19 cellular contexts compared by ENCODE assay signal in the genomic region with DNA sequence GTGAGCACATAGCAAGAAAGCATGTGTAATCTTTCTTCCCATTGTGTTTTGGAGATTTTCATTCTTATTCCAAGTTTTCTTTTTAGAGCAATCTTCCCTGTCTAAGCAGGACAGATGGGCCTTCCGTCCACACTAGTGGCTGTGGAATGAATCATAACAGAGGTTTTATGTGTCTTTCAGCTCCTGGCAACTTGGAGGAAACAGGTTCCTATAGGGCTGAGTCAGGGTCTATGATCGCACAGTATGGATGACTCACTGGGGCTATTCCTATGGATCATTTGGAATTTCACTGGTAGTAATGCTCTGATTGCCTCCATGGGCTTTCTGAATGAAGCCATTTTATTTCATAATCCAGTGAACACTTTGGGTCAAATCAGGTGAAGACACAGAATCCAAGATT. TPM values are rescaled to one million over a fixed set of nuclear protein-coding genes. Genes with fewer than 3 reads are reported as not detected.
DNase-seq lines count a peak whose midpoint lies in the region; TF ChIP-seq lines count a peak whose summit lies in the region.
"Had no signal": no experiment of that assay in that cellular context is flagged by ENCODE, and none has a peak within 500 bp of the region (broad histone marks: within the 10 kb centered on the region; RNA-seq: fewer than 3 reads in every experiment).

No MANE protein-coding gene starts in this region.

- no peak overlapping the region for H3K4me3 ChIP-seq in choroid plexus epithelial cell (ENCODE audit: low read depth, low read length)
- no peak overlapping the region for H3K4me3 ChIP-seq in mesendoderm (ENCODE audit: low read length)
- H3K4me3 ChIP-seq: mucosa of descending colon, prostate gland had no signal

- H3K36me3 Mint-ChIP-seq in activated CD4-positive, alpha-beta T cell treated with anti-CD3 and anti-CD28 coated beads, Interleukin-2, amount 10 ng/mL, durations not matched to agents 7 days and 5 days (ENCODE audit: low read depth) = no peaks in the 10 kb centered on the region
- H3K36me3 Mint-ChIP-seq in mesothelial cell of epicardium = peaks cover 4% of the 10 kb centered on the region
- H3K36me3 Mint-ChIP-seq: CD14-positive monocyte had no signal

- no peak overlapping the region for H2AK5ac ChIP-seq in mesendoderm (ENCODE audit: low read length)

- no peaks in the 10 kb centered on the region for H3K4me1 ChIP-seq in mesendoderm (ENCODE audit: control insufficient read depth, low read depth, low read length)
- H3K4me1 ChIP-seq: prostate gland had no signal

- H3K9ac ChIP-seq in mesendoderm (ENCODE audit: low read length) = no peak overlapping the region

- H3K4ac ChIP-seq in mesendoderm (ENCODE audit: low read depth, low read length) = no peak overlapping the region

- CTCF ChIA-PET in activated CD4-positive, alpha-beta T cell treated with anti-CD3 and anti-CD28 coated beads, Interleukin-2, amount 10 ng/mL, durations not matched to agents 7 days and 5 days (lab: Charles Lee) = no interaction called here

- H3K18ac ChIP-seq in mesendoderm (ENCODE audit: low read length) = no peak overlapping the region

- no peaks in the 10 kb centered on the region for H3K27me3 ChIP-seq in mesendoderm (ENCODE audit: insufficient read depth, low read length, poor library complexity)

- no peak overlapping the region for H3K4me3 Mint-ChIP-seq in activated CD4-positive, alpha-beta T cell treated with anti-CD3 and anti-CD28 coated beads, Interleukin-2, amount 10 ng/mL, durations not matched to agents 7 days and 5 days
- no peak overlapping the region for H3K4me3 Mint-ChIP-seq in mesothelial cell of epicardium
- H3K4me3 Mint-ChIP-seq: CD14-positive monocyte; effector memory CD8-positive, alpha-beta T cell had no signal

- no peak overlapping the region for H2BK120ac ChIP-seq in mesendoderm (ENCODE audit: low read depth, low read length)

- no peak overlapping the region for H4K5ac ChIP-seq in mesendoderm (ENCODE audit: low read length)

- no peak overlapping the region for H4K8ac ChIP-seq in mesendoderm (ENCODE audit: low read depth, low read length)

- DNase-seq in COLO829 (ENCODE audit: low spot score) (peak; percentile 12), NCI-H226 (peak; percentile 74), choroid plexus epithelial cell (ENCODE audit: low read depth) (peak; percentile 52), mesendoderm (peak; percentile 4), NCI-H1048 (lab: John Stamatoyannopoulos, UW) (no peak), SHP77 treated with DMSO at 0.1 percent for 48 hours (lab: John Stamatoyannopoulos, UW) (no peak), mesothelial cell of epicardium (ENCODE audit: low spot score in 2 of 2, unreplicated experiment in 2 of 2) (no peak)
- no peak for DNase-seq in activated CD4-positive, alpha-beta T cell treated with anti-CD3 and anti-CD28 coated beads, Interleukin-2, amount 10 ng/mL, durations not matched to agents 7 days and 5 days
- DNase-seq: activated CD8-positive, alpha-beta memory T cell treated with anti-CD3 and anti-CD28 coated beads, Interleukin-2, amount 50 U/mL, for 48 hours; effector memory CD8-positive, alpha-beta T cell; mucosa of descending colon; NCI-H526; Right ventricle myocardium superior; stimulated activated CD4-positive, alpha-beta T cell treated with anti-CD3 and anti-CD28 coated beads, Interleukin-4, amount 100 ng/mL, for 24 hours; stimulated activated naive CD8-positive, alpha-beta T cell treated with anti-CD3 and anti-CD28 coated beads, Interleukin-15, Interleukin-2, amounts not matched to agents 100 U/mL and 50 U/mL, for 24 hours had no signal

- H2BK5ac ChIP-seq in mesendoderm (ENCODE audit: low read length) = no peak overlapping the region

- no peak overlapping the region for H3K4me2 ChIP-seq in mesendoderm (ENCODE audit: low read length)

- H3K79me1 ChIP-seq in mesendoderm (ENCODE audit: low read length) = no peaks in the 10 kb centered on the region

- no peaks in the 10 kb centered on the region for H3K36me3 ChIP-seq in mesendoderm (ENCODE audit: control insufficient read depth, insufficient read depth, low read length)
- H3K36me3 ChIP-seq: prostate gland had no signal

- WGBS in mesendoderm (ENCODE audit: extremely low coverage, insufficient coverage, low lambda C conversion rate) = no CpG with 5 or more reads among the region's 2 CpGs

- no peaks in the 10 kb centered on the region for H3K9me3 Mint-ChIP-seq in activated CD4-positive, alpha-beta T cell treated with anti-CD3 and anti-CD28 coated beads, Interleukin-2, amount 10 ng/mL, durations not matched to agents 7 days and 5 days
- H3K9me3 Mint-ChIP-seq in mesothelial cell of epicardium = peaks cover 43% of the 10 kb centered on the region
- H3K9me3 Mint-ChIP-seq: effector memory CD8-positive, alpha-beta T cell had no signal

- POLR2A ChIA-PET in activated CD4-positive, alpha-beta T cell treated with anti-CD3 and anti-CD28 coated beads, Interleukin-2, amount 10 ng/mL, durations not matched to agents 7 days and 5 days (lab: Charles Lee) = no interaction called here

- TF ChIP-seq CTCF in choroid plexus epithelial cell (conservative IDR thresholded peaks at IDR 0.05; ENCODE audit: low read depth, low read length) (no peak), mesothelial cell of epicardium (IDR thresholded peaks at IDR 0.05; ENCODE audit: unreplicated experiment) (no peak)

- no peak overlapping the region for H3K27ac Mint-ChIP-seq in activated CD4-positive, alpha-beta T cell treated with anti-CD3 and anti-CD28 coated beads, Interleukin-2, amount 10 ng/mL, durations not matched to agents 7 days and 5 days
- no peak overlapping the region for H3K27ac Mint-ChIP-seq in mesothelial cell of epicardium
- H3K27ac Mint-ChIP-seq: CD14-positive monocyte; effector memory CD8-positive, alpha-beta T cell had no signal

- no peak overlapping the region for H3K27ac ChIP-seq in mesendoderm (ENCODE audit: low read depth, low read length)
- H3K27ac ChIP-seq: HL-60, prostate gland had no signal

- H3K23ac ChIP-seq in mesendoderm (ENCODE audit: low read length) = no peak overlapping the region

- H3K27me3 Mint-ChIP-seq in activated CD4-positive, alpha-beta T cell treated with anti-CD3 and anti-CD28 coated beads, Interleukin-2, amount 10 ng/mL, durations not matched to agents 7 days and 5 days = no peaks in the 10 kb centered on the region
- H3K27me3 Mint-ChIP-seq in mesothelial cell of epicardium (ENCODE audit: low read depth) = no peaks in the 10 kb centered on the region

- H3K4me1 Mint-ChIP-seq in activated CD4-positive, alpha-beta T cell treated with anti-CD3 and anti-CD28 coated beads, Interleukin-2, amount 10 ng/mL, durations not matched to agents 7 days and 5 days = no peaks in the 10 kb centered on the region
- no peaks in the 10 kb centered on the region for H3K4me1 Mint-ChIP-seq in mesothelial cell of epicardium
- H3K4me1 Mint-ChIP-seq: CD14-positive monocyte had no signal

- no peak overlapping the region for H3K56ac ChIP-seq in mesendoderm (ENCODE audit: low read length)

- H2BK15ac ChIP-seq in mesendoderm (replicated peaks; ENCODE audit: low read depth) = no peak overlapping the region

- no peaks in the 10 kb centered on the region for H3K79me2 ChIP-seq in mesendoderm (ENCODE audit: control insufficient read depth, insufficient read depth, low read length)

RNA-seq across cellular contexts. Expression of a gene that starts 51.8 kb away (rescaled TPM):
- polyA plus RNA-seq in mesendoderm (2013, experiment 1 of 2) = not detected
- polyA plus RNA-seq in mesendoderm (2013, experiment 2 of 2) = not detected
- total RNA-seq in activated CD4-positive, alpha-beta T cell treated with anti-CD3 and anti-CD28 coated beads, Interleukin-2, amount 10 ng/mL, durations not matched to agents 7 days and 5 days = not detected
- not detected in 3 replicates for total RNA-seq in mesothelial cell of epicardium
- total RNA-seq: mucosa of descending colon, Right ventricle myocardium superior had no signal
- polyA plus RNA-seq: adipose tissue, CD14-positive monocyte had no signal

Comparison
In these comparisons a context has a peak if more than half of its experiments do, and no peak if none do; other contexts are left out.
1. DNase-seq: peak in COLO829 (single experiment), NCI-H226 (single experiment), choroid plexus epithelial cell (single experiment) and mesendoderm (single experiment); none in NCI-H1048 (single experiment), SHP77 treated with DMSO at 0.1 percent for 48 hours (single experiment), activated CD4-positive, alpha-beta T cell treated with anti-CD3 and anti-CD28 coated beads, Interleukin-2, amount 10 ng/mL, durations not matched to agents 7 days and 5 days (single experiment) and mesothelial cell of epicardium (0 of 2).